Comparison of ENCODE assay signal across 1 cellular context in genomic region chr7:95471076-95471475, GRCh38.
TF ChIP-seq lines count a peak whose summit lies in the region.

No MANE protein-coding gene starts in this region.

TF ChIP-seq in H1, 55 proteins besides CTCF, POLR2A, EP300 and RAD21:
- TF ChIP-seq TCF12 (IDR thresholded peaks at IDR 0.05; ENCODE audit: low read depth, low read length) (no peak), RBBP5 (IDR thresholded peaks at IDR 0.05; ENCODE audit: borderline replicate concordance, low read depth, low read length) (no peak), BRCA1 (IDR thresholded peaks at IDR 0.05; ENCODE audit: low read depth, low read length) (no peak), SAP30 (IDR thresholded peaks at IDR 0.05; ENCODE audit: insufficient read depth, insufficient replicate concordance, low read length) (no peak), FOSL1 (IDR thresholded peaks at IDR 0.05; ENCODE audit: insufficient read depth, low read depth, low read length) (no peak), NANOG (IDR thresholded peaks at IDR 0.05; ENCODE audit: insufficient read depth, low read depth, low read length, poor library complexity, severe bottlenecking) (no peak), CBX5 (IDR thresholded peaks at IDR 0.05; ENCODE audit: low read depth, low read length) (no peak), TBP (IDR thresholded peaks at IDR 0.05; ENCODE audit: low read depth, low read length) (no peak), RFX5 (IDR thresholded peaks at IDR 0.05; ENCODE audit: borderline replicate concordance, low read depth, low read length) (no peak), HDAC2 (IDR thresholded peaks at IDR 0.05; ENCODE audit: borderline replicate concordance in 1 of 2, low read depth in 2 of 2, low read length in 2 of 2) (no peak), CHD2 (IDR thresholded peaks at IDR 0.05; ENCODE audit: low read length) (no peak), MAFK (IDR thresholded peaks at IDR 0.05; ENCODE audit: low read depth, low read length) (no peak), ATF3 (IDR thresholded peaks at IDR 0.05; ENCODE audit: insufficient read depth, low read depth, low read length) (no peak), CEBPB (IDR thresholded peaks at IDR 0.05; ENCODE audit: low read depth, low read length) (no peak), JUND (IDR thresholded peaks at IDR 0.05; ENCODE audit: low read length) (no peak), RXRA (IDR thresholded peaks at IDR 0.05; ENCODE audit: insufficient read depth, low read depth, low read length) (no peak), EZH2 (IDR thresholded peaks at IDR 0.05; ENCODE audit: low read depth, low read length, severe bottlenecking) (no peak), SRF (IDR thresholded peaks at IDR 0.05; ENCODE audit: low read depth, low read length) (no peak), SP4 (IDR thresholded peaks at IDR 0.05; ENCODE audit: low read length) (no peak)
